Comparison of ENCODE assay signal across 20 cellular contexts in the genomic region with DNA sequence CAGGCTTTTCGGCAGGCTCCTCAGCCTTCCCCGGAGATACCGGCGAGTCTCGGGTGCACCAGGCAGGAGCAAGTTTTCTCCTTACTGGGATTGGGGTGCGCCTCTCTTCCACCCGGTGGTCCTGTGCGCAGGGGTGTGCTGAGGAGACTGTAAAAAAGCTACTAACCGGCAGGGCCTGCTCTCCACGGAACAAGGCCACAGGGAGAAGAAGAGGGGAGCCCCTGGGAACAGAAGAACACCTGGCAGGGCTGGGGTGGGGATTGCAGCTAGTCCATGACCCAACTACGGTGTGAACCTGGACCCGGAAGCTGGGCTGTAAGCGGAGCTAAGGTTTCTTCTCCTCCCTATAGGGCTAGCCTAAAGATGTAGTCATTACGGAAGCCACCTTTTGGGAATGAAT. TPM values are rescaled to one million over a fixed set of nuclear protein-coding genes. Genes with fewer than 3 reads are reported as not detected.
DNase-seq lines count a peak whose midpoint lies in the region; ATAC-seq lines count a peak whose summit lies in the region.
"Had no signal": no experiment of that assay in that cellular context is flagged by ENCODE, and none has a peak within 500 bp of the region (broad histone marks: within the 10 kb centered on the region; RNA-seq: fewer than 3 reads in every experiment).

No MANE protein-coding gene starts in this region.

- ATAC-seq in HG03565 (IDR thresholded peaks at IDR 0.05; ENCODE audit: unreplicated experiment) = no peak
- ATAC-seq: HepG2 had no signal

- H2AFZ ChIP-seq in neuronal stem cell (ENCODE audit: low read length) = no peak overlapping the region

- peak; percentile 56 for DNase-seq in H7
- DNase-seq in NT2/D1 (ENCODE audit: low read depth, low spot score) = no peak
- DNase-seq in iPS DF 6.9 (ENCODE audit: low read depth, low spot score) = no peak
- DNase-seq in neuronal stem cell (ENCODE audit: low spot score) = no peak
- DNase-seq in stimulated activated CD4-positive, alpha-beta T cell treated with anti-CD3 and anti-CD28 coated beads, Interleukin-2, amount 100 ng/mL, for 48 hours = no peak
- DNase-seq in hepatic stellate cell (ENCODE audit: low spot score) = no peak
- DNase-seq: ACHN, DMS79, KBM-7, NCI-H1105, NCI-H187, NCI-H2227 treated with DMSO at 0.1 percent for 48 hours, NCI-H524, SHP77 had no signal

- H3K4me2 ChIP-seq in neuronal stem cell (ENCODE audit: insufficient read depth, low read length, poor library complexity, severe bottlenecking) = no peak overlapping the region

- no peak overlapping the region for H4K8ac ChIP-seq in neuronal stem cell (ENCODE audit: low read depth, low read length)

- H3K14ac ChIP-seq in neuronal stem cell (ENCODE audit: low read length) = no peak overlapping the region

- no peak overlapping the region for H3K9ac ChIP-seq in NT2/D1 (ENCODE audit: insufficient read length, low read depth)
- H3K9ac ChIP-seq in neuronal stem cell (ENCODE audit: low read depth, low read length, poor library complexity) = no peak overlapping the region

- no peak overlapping the region for H3K4ac ChIP-seq in neuronal stem cell (ENCODE audit: low read length)

- H2BK12ac ChIP-seq in neuronal stem cell (ENCODE audit: low read length) = no peak overlapping the region

- H2AK5ac ChIP-seq in neuronal stem cell (ENCODE audit: low read depth, low read length) = no peak overlapping the region

- H3K4me1 ChIP-seq in NT2/D1 (ENCODE audit: insufficient read depth, insufficient read length) (no peaks in the 10 kb centered on the region), iPS DF 6.9 (ENCODE audit: control insufficient read depth, insufficient read depth, low read length) (0 out of 2 replicates have a peak, but pooled peaks cover 2% of the 10 kb centered on the region), neuronal stem cell (ENCODE audit: control insufficient read depth in 2 of 2, insufficient read depth in 1 of 2, low read depth in 1 of 2, low read length in 2 of 2) (peaks cover 0 to 2% of the 10 kb centered on the region in 2 donors)

- H3K27me3 ChIP-seq in H7 (ENCODE audit: control insufficient read depth, insufficient read depth, low read length) (peaks cover 67% of the 10 kb centered on the region), NT2/D1 (ENCODE audit: insufficient read depth, insufficient read length) (peaks cover 22% of the 10 kb centered on the region), iPS DF 6.9 (ENCODE audit: control insufficient read depth, insufficient read depth, low read length) (peaks cover 42% of the 10 kb centered on the region), neuronal stem cell (ENCODE audit: control insufficient read depth in 3 of 3, insufficient read depth in 3 of 3, low read depth in 1 of 3, low read length in 3 of 3) (peaks cover 18 to 66% (median 48%) of the 10 kb centered on the region in 3 experiments)

- no peak overlapping the region for H2BK120ac ChIP-seq in neuronal stem cell (ENCODE audit: low read depth, low read length)

- no peak overlapping the region for H4K91ac ChIP-seq in neuronal stem cell (ENCODE audit: low read depth, low read length, poor library complexity)

- H3K36me3 ChIP-seq in H7 (replicated peaks; ENCODE audit: control insufficient read depth, insufficient read depth, low read length) = no peaks in the 10 kb centered on the region
- H3K36me3 ChIP-seq in NT2/D1 (ENCODE audit: insufficient read depth, insufficient read length, low read length) = no peaks in the 10 kb centered on the region
- no peaks in the 10 kb centered on the region for H3K36me3 ChIP-seq in iPS DF 6.9 (ENCODE audit: control insufficient read depth, insufficient read depth, low read length)
- H3K36me3 ChIP-seq in neuronal stem cell (replicated peaks in 1 of 2; ENCODE audit: control insufficient read depth in 2 of 2, insufficient read depth in 2 of 2, low read length in 2 of 2) = no peaks in the 10 kb centered on the region

- no peaks in the 10 kb centered on the region for H3K9me3 ChIP-seq in NT2/D1 (ENCODE audit: insufficient read depth, low read length)
- no peaks in the 10 kb centered on the region for H3K9me3 ChIP-seq in iPS DF 6.9 (ENCODE audit: control insufficient read depth, insufficient read depth, low read length)
- H3K9me3 ChIP-seq in neuronal stem cell (replicated peaks in 1 of 2; ENCODE audit: control insufficient read depth in 2 of 2, insufficient read depth in 1 of 2, low read depth in 1 of 2, low read length in 2 of 2) = peaks cover 1 to 4% of the 10 kb centered on the region in 2 donors

- H2BK5ac ChIP-seq in neuronal stem cell (ENCODE audit: low read length) = no peak overlapping the region

- no peak overlapping the region for H2BK15ac ChIP-seq in neuronal stem cell (ENCODE audit: low read length)

- H3K79me1 ChIP-seq in neuronal stem cell (ENCODE audit: low read depth, low read length) = no peaks in the 10 kb centered on the region

- H3K27ac ChIP-seq in iPS DF 6.9 (ENCODE audit: low read length) (no peak overlapping the region), neuronal stem cell (replicated peaks; ENCODE audit: low read length) (no peak overlapping the region)
- H3K27ac ChIP-seq: C4-2B, SK-N-MC had no signal

- no CpG with 5 or more reads among the region's 14 CpGs for WGBS in iPS DF 6.9 (ENCODE audit: insufficient coverage, insufficient read length)
- no CpG with 5 or more reads among the region's 14 CpGs for WGBS in neuronal stem cell (ENCODE audit: extremely low coverage in 2 of 2, insufficient read length in 2 of 2, insufficient replicate concordance in 1 of 2), 2 donors

- no peak overlapping the region for H3K23ac ChIP-seq in neuronal stem cell (ENCODE audit: low read depth, low read length, poor library complexity)

- H3K18ac ChIP-seq in neuronal stem cell (ENCODE audit: low read length) = peak overlapping the region; percentile 28

- H3K4me3 ChIP-seq in H7 (ENCODE audit: insufficient read depth, low read depth, low read length) = peak overlapping the region; percentile 37
- peak overlapping the region; percentile 22 for H3K4me3 ChIP-seq in NT2/D1 (ENCODE audit: insufficient read length, low read depth)
- H3K4me3 ChIP-seq in iPS DF 6.9 (ENCODE audit: low read length) = peak overlapping the region; percentile 12; the same call in 1 of the 2 replicates
- no peak overlapping the region for H3K4me3 ChIP-seq in neuronal stem cell (ENCODE audit: low read length in 2 of 2)
- H3K4me3 ChIP-seq: SK-N-MC had no signal

RNA-seq across cellular contexts. Expression of a gene that starts 17.7 kb away (rescaled TPM):
- 114 and 140 TPM in 2 replicates for total RNA-seq in H7 (2014; rRNA removed; shearing (Covaris generic))
- polyA plus RNA-seq in neuronal stem cell (2013, experiment 1 of 2) = 0.89 TPM
- polyA plus RNA-seq in neuronal stem cell (2013, experiment 2 of 2) = 1.2 TPM
- total RNA-seq: G401, HepG2, RPMI7951 had no signal
- polyA plus RNA-seq: HepG2 had no signal

Comparison
In these comparisons a context has a peak if more than half of its experiments do, and no peak if none do; other contexts are left out.
1. H3K4me3 ChIP-seq: peak in H7 (single experiment), NT2/D1 (single experiment) and iPS DF 6.9 (single experiment); none in neuronal stem cell (0 of 2).